2 cellular contexts compared by ENCODE assay signal in the genomic region with DNA sequence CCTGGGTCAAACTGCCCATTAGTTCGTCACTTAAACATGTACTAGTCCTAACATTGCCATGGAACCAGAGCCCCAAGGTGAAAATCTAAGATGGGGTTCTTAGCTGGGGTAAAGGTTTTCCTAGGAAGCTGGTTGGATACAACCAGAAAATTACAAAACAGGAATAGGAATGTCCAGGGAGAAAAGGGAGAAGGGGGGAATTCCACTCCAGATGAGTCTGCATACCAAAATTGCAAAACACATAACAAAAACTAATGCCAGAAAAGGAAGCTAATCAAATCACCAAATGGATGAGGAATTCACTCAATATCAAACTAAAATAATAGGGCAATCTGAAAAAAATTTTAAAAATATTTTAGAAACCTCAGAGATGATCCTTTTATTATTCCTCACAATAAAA.
TF ChIP-seq lines count a peak whose summit lies in the region.

No MANE protein-coding gene starts in this region.

TF ChIP-seq in IMR-90, 13 proteins besides CTCF, POLR2A, EP300 and RAD21:
- 0 out of 2 replicates have a peak, but pooled peaks have one; percentile 9 for TF ChIP-seq CEBPB (IDR thresholded peaks at IDR 0.05; ENCODE audit: low read depth, low read length)
- no peak for TF ChIP-seq SMC3 (IDR thresholded peaks at IDR 0.05; ENCODE audit: low read depth, low read length)

TF ChIP-seq in H1, 55 proteins besides CTCF, POLR2A, EP300 and RAD21:
- no peak for TF ChIP-seq HDAC6 (IDR thresholded peaks at IDR 0.05; ENCODE audit: low read depth, low read length)
- no peak for TF ChIP-seq EGR1 (IDR thresholded peaks at IDR 0.05; ENCODE audit: borderline replicate concordance, low read depth, low read length)
- no peak for TF ChIP-seq MAFK (IDR thresholded peaks at IDR 0.05; ENCODE audit: low read depth, low read length)
- no peak for TF ChIP-seq NANOG (IDR thresholded peaks at IDR 0.05; ENCODE audit: insufficient read depth, low read depth, low read length, poor library complexity, severe bottlenecking)
- no peak for TF ChIP-seq RNF2 (IDR thresholded peaks at IDR 0.05; ENCODE audit: borderline replicate concordance, low read depth, low read length, missing control alignments, poor library complexity, severe bottlenecking)
- TF ChIP-seq RXRA (IDR thresholded peaks at IDR 0.05; ENCODE audit: insufficient read depth, low read depth, low read length): no peak
- TF ChIP-seq ASH2L (IDR thresholded peaks at IDR 0.05; ENCODE audit: low read length): no peak
- no peak for TF ChIP-seq JUN (IDR thresholded peaks at IDR 0.05; ENCODE audit: low read depth, low read length)
- no peak for TF ChIP-seq KDM5A (IDR thresholded peaks at IDR 0.05; ENCODE audit: low read length)
- no peak for TF ChIP-seq CBX8 (IDR thresholded peaks at IDR 0.05; ENCODE audit: borderline replicate concordance, low read depth, low read length)
- TF ChIP-seq RFX5 (IDR thresholded peaks at IDR 0.05; ENCODE audit: borderline replicate concordance, low read depth, low read length): no peak
- TF ChIP-seq, protein P1, sequence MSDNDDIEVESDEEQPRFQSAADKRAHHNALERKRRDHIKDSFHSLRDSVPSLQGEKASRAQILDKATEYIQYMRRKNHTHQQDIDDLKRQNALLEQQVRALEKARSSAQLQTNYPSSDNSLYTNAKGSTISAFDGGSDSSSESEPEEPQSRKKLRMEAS (IDR thresholded peaks at IDR 0.05): no peak
- TF ChIP-seq BRCA1 (IDR thresholded peaks at IDR 0.05; ENCODE audit: low read depth, low read length): no peak
- TF ChIP-seq CEBPB (IDR thresholded peaks at IDR 0.05; ENCODE audit: low read depth, low read length): no peak
- no peak for TF ChIP-seq CBX5 (IDR thresholded peaks at IDR 0.05; ENCODE audit: low read depth, low read length)
- TF ChIP-seq, protein P2, sequence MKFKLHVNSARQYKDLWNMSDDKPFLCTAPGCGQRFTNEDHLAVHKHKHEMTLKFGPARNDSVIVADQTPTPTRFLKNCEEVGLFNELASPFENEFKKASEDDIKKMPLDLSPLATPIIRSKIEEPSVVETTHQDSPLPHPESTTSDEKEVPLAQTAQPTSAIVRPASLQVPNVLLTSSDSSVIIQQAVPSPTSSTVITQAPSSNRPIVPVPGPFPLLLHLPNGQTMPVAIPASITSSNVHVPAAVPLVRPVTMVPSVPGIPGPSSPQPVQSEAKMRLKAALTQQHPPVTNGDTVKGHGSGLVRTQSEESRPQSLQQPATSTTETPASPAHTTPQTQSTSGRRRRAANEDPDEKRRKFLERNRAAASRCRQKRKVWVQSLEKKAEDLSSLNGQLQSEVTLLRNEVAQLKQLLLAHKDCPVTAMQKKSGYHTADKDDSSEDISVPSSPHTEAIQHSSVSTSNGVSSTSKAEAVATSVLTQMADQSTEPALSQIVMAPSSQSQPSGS (IDR thresholded peaks at IDR 0.05; ENCODE audit: low read length): no peak
- TF ChIP-seq GABPA (IDR thresholded peaks at IDR 0.05; ENCODE audit: borderline replicate concordance, insufficient read depth, low read length): no peak
TF ChIP-seq in H1: peak in this region for 0.
